8 cellular contexts compared by ENCODE assay signal in the genomic region with DNA sequence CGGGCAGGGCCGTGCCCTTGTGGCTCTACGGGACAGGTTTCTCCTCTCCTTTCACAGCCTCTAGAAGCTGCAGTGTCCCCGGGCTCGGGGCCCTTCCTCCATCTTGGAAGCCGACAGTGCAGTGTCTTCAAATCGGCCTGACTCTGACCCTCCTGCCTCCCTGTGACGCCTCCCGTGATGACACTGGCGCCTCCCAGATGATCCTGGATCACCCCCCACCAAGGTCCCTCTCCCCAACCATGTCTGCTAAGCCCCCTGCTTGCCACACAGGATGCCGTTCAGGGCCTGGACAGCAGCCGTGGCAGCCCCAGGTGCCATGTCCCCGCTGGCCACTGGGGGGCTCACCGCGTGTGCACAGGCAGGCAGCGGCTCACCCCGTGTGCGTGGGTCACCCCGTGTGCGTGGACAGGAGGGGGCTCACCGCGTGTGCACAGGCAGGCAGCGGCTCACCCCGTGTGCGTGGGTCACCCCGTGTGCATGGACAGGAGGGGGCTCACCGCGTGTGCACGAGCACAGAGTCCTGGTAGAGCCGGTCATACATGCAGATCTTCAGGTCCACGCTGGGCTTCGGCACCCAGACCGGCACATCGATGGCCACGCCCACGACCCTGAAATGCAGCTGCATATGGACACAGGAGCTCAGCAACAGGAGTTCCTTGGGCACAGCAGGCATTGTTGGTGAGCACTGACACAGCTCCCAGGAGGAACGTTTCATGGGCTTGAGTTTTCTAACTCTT. TPM values are rescaled to one million over a fixed set of nuclear protein-coding genes. Genes with fewer than 3 reads are reported as not detected.
DNase-seq lines count a peak whose midpoint lies in the region; ATAC-seq and TF ChIP-seq lines count a peak whose summit lies in the region.

No MANE protein-coding gene starts in this region.

- no peaks in the 10 kb centered on the region for H3K27me3 ChIP-seq in endodermal cell (ENCODE audit: control insufficient read depth, insufficient read depth, low read length, poor library complexity, severe bottlenecking)
- H3K27me3 ChIP-seq in naive thymus-derived CD4-positive, alpha-beta T cell (ENCODE audit: control insufficient read depth in 2 of 2, insufficient read depth in 2 of 2, low read length in 2 of 2) = no peaks in the 10 kb centered on the region

- H3K4me3 ChIP-seq in endodermal cell (ENCODE audit: low read length) = no peak overlapping the region
- no peak overlapping the region for H3K4me3 ChIP-seq in naive thymus-derived CD4-positive, alpha-beta T cell (ENCODE audit: low read length)

- no peaks in the 10 kb centered on the region for H3K9me3 Mint-ChIP-seq in activated CD4-positive, alpha-beta memory T cell treated with anti-CD3 and anti-CD28 coated beads, Interleukin-2, amount 10 ng/mL, durations not matched to agents 7 days and 5 days
- no peaks in the 10 kb centered on the region for H3K9me3 Mint-ChIP-seq in endodermal cell
- H3K9me3 Mint-ChIP-seq in naive thymus-derived CD4-positive, alpha-beta T cell = peaks cover 0 to 1% (median 0%) of the 10 kb centered on the region in 11 donors

- H3K27ac Mint-ChIP-seq in activated CD4-positive, alpha-beta memory T cell treated with anti-CD3 and anti-CD28 coated beads, Interleukin-2, amount 10 ng/mL, durations not matched to agents 7 days and 5 days = no peak overlapping the region
- no peak overlapping the region for H3K27ac Mint-ChIP-seq in endodermal cell
- no peak overlapping the region for H3K27ac Mint-ChIP-seq in naive thymus-derived CD4-positive, alpha-beta T cell

- intact Hi-C loops in naive thymus-derived CD4-positive, alpha-beta T cell (cut with micrococcal nuclease) = loop anchor here (2.0 to 5.0 kb wide), 2 partner anchors 103 to 897 kb away; no protein-coding TSS in a partner anchor

- peaks cover 1% of the 10 kb centered on the region for H3K4me1 Mint-ChIP-seq in activated CD4-positive, alpha-beta memory T cell treated with anti-CD3 and anti-CD28 coated beads, Interleukin-2, amount 10 ng/mL, durations not matched to agents 7 days and 5 days
- H3K4me1 Mint-ChIP-seq in endodermal cell = peaks cover 2% of the 10 kb centered on the region
- H3K4me1 Mint-ChIP-seq in naive thymus-derived CD4-positive, alpha-beta T cell = peaks cover 0 to 7% (median 3%) of the 10 kb centered on the region in 7 donors

- H3K9me3 ChIP-seq in endodermal cell (ENCODE audit: control insufficient read depth, low read length) = no peaks in the 10 kb centered on the region
- no peaks in the 10 kb centered on the region for H3K9me3 ChIP-seq in naive thymus-derived CD4-positive, alpha-beta T cell (ENCODE audit: control insufficient read depth in 2 of 3, low read length in 3 of 3)

- H3K9ac ChIP-seq in endodermal cell (ENCODE audit: extremely low read depth, low read length, poor library complexity, severe bottlenecking) = no peak overlapping the region

- H3K4me1 ChIP-seq in endodermal cell (ENCODE audit: control insufficient read depth, insufficient read depth, low read length) = no peaks in the 10 kb centered on the region
- peaks cover 3 to 6% of the 10 kb centered on the region in 2 donors for H3K4me1 ChIP-seq in naive thymus-derived CD4-positive, alpha-beta T cell (ENCODE audit: control insufficient read depth in 2 of 2, insufficient read depth in 2 of 2, low read length in 2 of 2)

- ATAC-seq in naive thymus-derived CD4-positive, alpha-beta T cell = peak; percentile 91
- ATAC-seq in stimulated activated naive CD8-positive, alpha-beta T cell treated with anti-CD3 and anti-CD28 coated beads, Interleukin-15, Interleukin-2, amounts not matched to agents 100 U/mL and 50 U/mL, for 24 hours = peak; percentile 81

- no peaks in the 10 kb centered on the region for H3K27me3 Mint-ChIP-seq in activated CD4-positive, alpha-beta memory T cell treated with anti-CD3 and anti-CD28 coated beads, Interleukin-2, amount 10 ng/mL, durations not matched to agents 7 days and 5 days
- H3K27me3 Mint-ChIP-seq in endodermal cell (ENCODE audit: insufficient read depth) = peaks cover 2% of the 10 kb centered on the region
- no peaks in the 10 kb centered on the region for H3K27me3 Mint-ChIP-seq in naive thymus-derived CD4-positive, alpha-beta T cell

- TF ChIP-seq CTCF in endodermal cell (conservative IDR thresholded peaks at IDR 0.05) = peak; percentile 97

- POLR2A ChIA-PET in activated CD4-positive, alpha-beta memory T cell treated with anti-CD3 and anti-CD28 coated beads, Interleukin-2, amount 10 ng/mL, durations not matched to agents 7 days and 5 days (lab: Charles Lee) = interaction anchor here (2.0 kb wide), 1 partner anchor 101 kb away, joined by 6 read pairs; no protein-coding TSS in a partner anchor
- POLR2A ChIA-PET in naive thymus-derived CD4-positive, alpha-beta T cell (lab: Charles Lee) = no interaction called here

- H3K27ac ChIP-seq in endodermal cell (ENCODE audit: low read depth, low read length) = no peak overlapping the region
- no peak overlapping the region for H3K27ac ChIP-seq in naive thymus-derived CD4-positive, alpha-beta T cell (ENCODE audit: low read depth, low read length)

- no peak overlapping the region for H3K4me3 Mint-ChIP-seq in activated CD4-positive, alpha-beta memory T cell treated with anti-CD3 and anti-CD28 coated beads, Interleukin-2, amount 10 ng/mL, durations not matched to agents 7 days and 5 days
- H3K4me3 Mint-ChIP-seq in endodermal cell = no peak overlapping the region
- peak overlapping the region in 4 of 10 donors; percentile 6 to 65 (median 38) for H3K4me3 Mint-ChIP-seq in naive thymus-derived CD4-positive, alpha-beta T cell

- no peaks in the 10 kb centered on the region for H3K36me3 Mint-ChIP-seq in activated CD4-positive, alpha-beta memory T cell treated with anti-CD3 and anti-CD28 coated beads, Interleukin-2, amount 10 ng/mL, durations not matched to agents 7 days and 5 days (ENCODE audit: low read depth)
- no peaks in the 10 kb centered on the region for H3K36me3 Mint-ChIP-seq in endodermal cell (ENCODE audit: low read depth)
- H3K36me3 Mint-ChIP-seq in naive thymus-derived CD4-positive, alpha-beta T cell = no peaks in the 10 kb centered on the region

- no peaks in the 10 kb centered on the region for H3K36me3 ChIP-seq in endodermal cell (ENCODE audit: control insufficient read depth, insufficient read depth, low read length)
- H3K36me3 ChIP-seq in naive thymus-derived CD4-positive, alpha-beta T cell (ENCODE audit: control insufficient read depth in 2 of 3, insufficient read depth in 3 of 3, low read length in 3 of 3) = no peaks in the 10 kb centered on the region

- WGBS in endodermal cell (ENCODE audit: insufficient coverage in 1 of 2, insufficient read length in 1 of 2), 2 experiments = 28 to 29% methylated on average over 27 to 37 of the region's 37 CpGs

- peak; percentile 71 for DNase-seq in DMS 273 (lab: John Stamatoyannopoulos, UW; ENCODE audit: unreplicated experiment)
- DNase-seq in DMS 273 treated with DMSO at 0.1 percent for 48 hours (lab: John Stamatoyannopoulos, UW) = no peak
- peak; percentile 30 for DNase-seq in NCI-H226
- peak; percentile 51 for DNase-seq in activated CD4-positive, alpha-beta memory T cell treated with anti-CD3 and anti-CD28 coated beads, Interleukin-2, amount 10 ng/mL, durations not matched to agents 7 days and 5 days
- DNase-seq in endodermal cell = peak; percentile 91
- peak in 8 of 9 donors; percentile 42 to 65 (median 49) for DNase-seq in naive thymus-derived CD4-positive, alpha-beta T cell
- DNase-seq in stimulated activated naive CD8-positive, alpha-beta T cell treated with anti-CD3 and anti-CD28 coated beads, Interleukin-15, Interleukin-2, amounts not matched to agents 100 U/mL and 50 U/mL, for 24 hours = peak; percentile 75
- no peak for DNase-seq in cerebellar nuclear complex (lab: John Stamatoyannopoulos, UW)

- CTCF ChIA-PET in activated CD4-positive, alpha-beta memory T cell treated with anti-CD3 and anti-CD28 coated beads, Interleukin-2, amount 10 ng/mL, durations not matched to agents 7 days and 5 days (lab: Charles Lee) = interaction anchor here (0.9 kb wide), 1 partner anchor 101 kb away, joined by 3 read pairs; no protein-coding TSS in a partner anchor
- CTCF ChIA-PET in naive thymus-derived CD4-positive, alpha-beta T cell (lab: Charles Lee) = interaction anchor here (3.7 kb wide), 1 partner anchor 101 kb away, joined by 18 read pairs; no protein-coding TSS in a partner anchor

RNA-seq across cellular contexts. Expression of gene TMEM52, which starts 24.9 kb away (rescaled TPM):
- total RNA-seq in activated CD4-positive, alpha-beta memory T cell treated with anti-CD3 and anti-CD28 coated beads, Interleukin-2, amount 10 ng/mL, durations not matched to agents 7 days and 5 days = not detected
- total RNA-seq in endodermal cell = 1 to 10 TPM; 6.0 to 6.3 TPM
- polyA plus RNA-seq in endodermal cell (2013, experiment 1 of 2) = 5.5 TPM
- 6.3 TPM for polyA plus RNA-seq in endodermal cell (2013, experiment 2 of 2)
- total RNA-seq in naive thymus-derived CD4-positive, alpha-beta T cell = 1 to 10 TPM in 1 of 5 experiments, not detected in 4; 1.1 TPM
- polyA plus RNA-seq in naive thymus-derived CD4-positive, alpha-beta T cell = under 1 TPM in 1 of 2 donors, not detected in 1; 0.45 TPM

RNA-seq across cellular contexts. Expression of gene CALML6, which starts 28.9 kb away (rescaled TPM):
- under 1 TPM; 0.25 to 0.38 TPM for total RNA-seq in activated CD4-positive, alpha-beta memory T cell treated with anti-CD3 and anti-CD28 coated beads, Interleukin-2, amount 10 ng/mL, durations not matched to agents 7 days and 5 days
- 1 to 10 TPM in 1 of 2 donors, under 1 TPM in 1; 0.89 to 1.4 TPM for total RNA-seq in endodermal cell
- 0.32 TPM for polyA plus RNA-seq in endodermal cell (2013, experiment 1 of 2)
- polyA plus RNA-seq in endodermal cell (2013, experiment 2 of 2) = not detected
- 1 to 10 TPM in 3 of 5 experiments, under 1 TPM in 1, not detected in 1; 0.94 to 2.5 (median 1.4) TPM for total RNA-seq in naive thymus-derived CD4-positive, alpha-beta T cell
- not detected for polyA plus RNA-seq in naive thymus-derived CD4-positive, alpha-beta T cell

RNA-seq across cellular contexts. Expression of gene GNB1, which starts 53.1 kb away (rescaled TPM):
- total RNA-seq in activated CD4-positive, alpha-beta memory T cell treated with anti-CD3 and anti-CD28 coated beads, Interleukin-2, amount 10 ng/mL, durations not matched to agents 7 days and 5 days = 100 to 1,000 TPM; 428 to 431 TPM
- total RNA-seq in endodermal cell = 100 to 1,000 TPM; 369 to 371 TPM
- polyA plus RNA-seq in endodermal cell (2013, experiment 1 of 2) = 346 TPM
- polyA plus RNA-seq in endodermal cell (2013, experiment 2 of 2) = 334 TPM
- total RNA-seq in naive thymus-derived CD4-positive, alpha-beta T cell = 100 to 1,000 TPM; 170 to 358 (median 246) TPM
- polyA plus RNA-seq in naive thymus-derived CD4-positive, alpha-beta T cell = 10 to 100 TPM; 48.1 to 62.3 TPM

RNA-seq across cellular contexts. Expression of gene CFAP74, which starts 59.6 kb away (rescaled TPM):
- not detected for total RNA-seq in activated CD4-positive, alpha-beta memory T cell treated with anti-CD3 and anti-CD28 coated beads, Interleukin-2, amount 10 ng/mL, durations not matched to agents 7 days and 5 days
- total RNA-seq in endodermal cell = under 1 TPM; 0.58 to 0.75 TPM
- 1.4 TPM for polyA plus RNA-seq in endodermal cell (2013, experiment 1 of 2)
- 0.79 TPM for polyA plus RNA-seq in endodermal cell (2013, experiment 2 of 2)
- total RNA-seq in naive thymus-derived CD4-positive, alpha-beta T cell = not detected
- not detected for polyA plus RNA-seq in naive thymus-derived CD4-positive, alpha-beta T cell

Comparison
In these comparisons a context has a peak if more than half of its experiments do, and no peak if none do; other contexts are left out.
1. DNase-seq: peak in DMS 273 (single experiment), NCI-H226 (single experiment), activated CD4-positive, alpha-beta memory T cell treated with anti-CD3 and anti-CD28 coated beads, Interleukin-2, amount 10 ng/mL, durations not matched to agents 7 days and 5 days (single experiment), endodermal cell (single experiment), naive thymus-derived CD4-positive, alpha-beta T cell (8 of 9) and stimulated activated naive CD8-positive, alpha-beta T cell treated with anti-CD3 and anti-CD28 coated beads, Interleukin-15, Interleukin-2, amounts not matched to agents 100 U/mL and 50 U/mL, for 24 hours (single experiment); none in DMS 273 treated with DMSO at 0.1 percent for 48 hours (single experiment) and cerebellar nuclear complex (0 of 2).